ENCODE assay signal across 1 cellular context in genomic region chr12:120965534-120966091, GRCh38.
TF ChIP-seq lines count a peak whose summit lies in the region.

No MANE protein-coding gene starts in this region.

TF ChIP-seq in WTC11, 78 proteins besides CTCF, POLR2A, EP300 and RAD21 (continued from another document):
- TF ChIP-seq JAZF1 (CRISPR knock-in tag; IDR thresholded peaks at IDR 0.05) = no peak
- TF ChIP-seq, protein P1, sequence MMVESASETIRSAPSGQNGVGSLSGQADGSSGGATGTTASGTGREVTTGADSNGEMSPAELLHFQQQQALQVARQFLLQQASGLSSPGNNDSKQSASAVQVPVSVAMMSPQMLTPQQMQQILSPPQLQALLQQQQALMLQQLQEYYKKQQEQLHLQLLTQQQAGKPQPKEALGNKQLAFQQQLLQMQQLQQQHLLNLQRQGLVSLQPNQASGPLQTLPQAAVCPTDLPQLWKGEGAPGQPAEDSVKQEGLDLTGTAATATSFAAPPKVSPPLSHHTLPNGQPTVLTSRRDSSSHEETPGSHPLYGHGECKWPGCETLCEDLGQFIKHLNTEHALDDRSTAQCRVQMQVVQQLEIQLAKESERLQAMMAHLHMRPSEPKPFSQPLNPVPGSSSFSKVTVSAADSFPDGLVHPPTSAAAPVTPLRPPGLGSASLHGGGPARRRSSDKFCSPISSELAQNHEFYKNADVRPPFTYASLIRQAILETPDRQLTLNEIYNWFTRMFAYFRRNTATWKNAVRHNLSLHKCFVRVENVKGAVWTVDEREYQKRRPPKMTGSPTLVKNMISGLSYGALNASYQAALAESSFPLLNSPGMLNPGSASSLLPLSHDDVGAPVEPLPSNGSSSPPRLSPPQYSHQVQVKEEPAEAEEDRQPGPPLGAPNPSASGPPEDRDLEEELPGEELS (CRISPR knock-in tag; IDR thresholded peaks at IDR 0.05) = no peak
- no peak for TF ChIP-seq ZNF232 (CRISPR knock-in tag; IDR thresholded peaks at IDR 0.05)
- no peak for TF ChIP-seq GRHL2 (CRISPR knock-in tag; IDR thresholded peaks at IDR 0.05; ENCODE audit: insufficient replicate concordance, severe bottlenecking)
- TF ChIP-seq IRF2 (CRISPR knock-in tag; IDR thresholded peaks at IDR 0.05; ENCODE audit: borderline replicate concordance, low read depth) = no peak
- TF ChIP-seq, protein P2, sequence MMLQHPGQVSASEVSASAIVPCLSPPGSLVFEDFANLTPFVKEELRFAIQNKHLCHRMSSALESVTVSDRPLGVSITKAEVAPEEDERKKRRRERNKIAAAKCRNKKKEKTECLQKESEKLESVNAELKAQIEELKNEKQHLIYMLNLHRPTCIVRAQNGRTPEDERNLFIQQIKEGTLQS (CRISPR knock-in tag; conservative IDR thresholded peaks at IDR 0.05) = no peak
- TF ChIP-seq FOXJ3 (CRISPR knock-in tag; IDR thresholded peaks at IDR 0.05; ENCODE audit: borderline replicate concordance) = no peak
- TF ChIP-seq NFYB (CRISPR knock-in tag; conservative IDR thresholded peaks at IDR 0.05; ENCODE audit: low read depth) = no peak
- TF ChIP-seq, protein P3, sequence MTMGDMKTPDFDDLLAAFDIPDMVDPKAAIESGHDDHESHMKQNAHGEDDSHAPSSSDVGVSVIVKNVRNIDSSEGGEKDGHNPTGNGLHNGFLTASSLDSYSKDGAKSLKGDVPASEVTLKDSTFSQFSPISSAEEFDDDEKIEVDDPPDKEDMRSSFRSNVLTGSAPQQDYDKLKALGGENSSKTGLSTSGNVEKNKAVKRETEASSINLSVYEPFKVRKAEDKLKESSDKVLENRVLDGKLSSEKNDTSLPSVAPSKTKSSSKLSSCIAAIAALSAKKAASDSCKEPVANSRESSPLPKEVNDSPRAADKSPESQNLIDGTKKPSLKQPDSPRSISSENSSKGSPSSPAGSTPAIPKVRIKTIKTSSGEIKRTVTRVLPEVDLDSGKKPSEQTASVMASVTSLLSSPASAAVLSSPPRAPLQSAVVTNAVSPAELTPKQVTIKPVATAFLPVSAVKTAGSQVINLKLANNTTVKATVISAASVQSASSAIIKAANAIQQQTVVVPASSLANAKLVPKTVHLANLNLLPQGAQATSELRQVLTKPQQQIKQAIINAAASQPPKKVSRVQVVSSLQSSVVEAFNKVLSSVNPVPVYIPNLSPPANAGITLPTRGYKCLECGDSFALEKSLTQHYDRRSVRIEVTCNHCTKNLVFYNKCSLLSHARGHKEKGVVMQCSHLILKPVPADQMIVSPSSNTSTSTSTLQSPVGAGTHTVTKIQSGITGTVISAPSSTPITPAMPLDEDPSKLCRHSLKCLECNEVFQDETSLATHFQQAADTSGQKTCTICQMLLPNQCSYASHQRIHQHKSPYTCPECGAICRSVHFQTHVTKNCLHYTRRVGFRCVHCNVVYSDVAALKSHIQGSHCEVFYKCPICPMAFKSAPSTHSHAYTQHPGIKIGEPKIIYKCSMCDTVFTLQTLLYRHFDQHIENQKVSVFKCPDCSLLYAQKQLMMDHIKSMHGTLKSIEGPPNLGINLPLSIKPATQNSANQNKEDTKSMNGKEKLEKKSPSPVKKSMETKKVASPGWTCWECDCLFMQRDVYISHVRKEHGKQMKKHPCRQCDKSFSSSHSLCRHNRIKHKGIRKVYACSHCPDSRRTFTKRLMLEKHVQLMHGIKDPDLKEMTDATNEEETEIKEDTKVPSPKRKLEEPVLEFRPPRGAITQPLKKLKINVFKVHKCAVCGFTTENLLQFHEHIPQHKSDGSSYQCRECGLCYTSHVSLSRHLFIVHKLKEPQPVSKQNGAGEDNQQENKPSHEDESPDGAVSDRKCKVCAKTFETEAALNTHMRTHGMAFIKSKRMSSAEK (CRISPR knock-in tag; IDR thresholded peaks at IDR 0.05; ENCODE audit: borderline replicate concordance) = no peak
